ENCODE assay signal across 12 cellular contexts in genomic region chr7:5296015-5296621, GRCh38. TPM values are rescaled to one million over a fixed set of nuclear protein-coding genes. Genes with fewer than 3 reads are reported as not detected.
A peak's percentile ranks its signal among the peaks of the same experiment; 100 is the strongest.
DNase-seq lines count a peak whose midpoint lies in the region; ATAC-seq and TF ChIP-seq lines count a peak whose summit lies in the region.
"Had no signal": no experiment of that assay in that cellular context is flagged by ENCODE, and none has a peak within 500 bp of the region (broad histone marks: within the 10 kb centered on the region; RNA-seq: fewer than 3 reads in every experiment).

No MANE protein-coding gene starts in this region.

- H3K9ac ChIP-seq in DND-41 (ENCODE audit: low read depth, low read length) (no peak overlapping the region), mesenchymal stem cell (ENCODE audit: low read length) (no peak overlapping the region)

- H2BK5ac ChIP-seq in mesenchymal stem cell (ENCODE audit: low read depth, low read length, poor library complexity, severe bottlenecking), result no peak overlapping the region

- H3K4me2 ChIP-seq in DND-41 (ENCODE audit: insufficient read depth, low read length) (no peak overlapping the region), mesenchymal stem cell (ENCODE audit: low read length, poor library complexity, severe bottlenecking) (no peak overlapping the region)

- H4K20me1 ChIP-seq in DND-41 (ENCODE audit: insufficient read depth, low read length), result no peaks in the 10 kb centered on the region

- H3K27me3 ChIP-seq in DND-41 (ENCODE audit: insufficient read depth, low read length, poor library complexity) (no peaks in the 10 kb centered on the region), mesenchymal stem cell (ENCODE audit: control insufficient read depth in 1 of 2, insufficient read depth in 1 of 2, low read length in 2 of 2) (peaks cover 0 to 13% of the 10 kb centered on the region in 2 experiments)

- H2BK120ac ChIP-seq in mesenchymal stem cell (ENCODE audit: low read depth, low read length), result no peak overlapping the region

- H3K79me1 ChIP-seq in mesenchymal stem cell (replicated peaks; ENCODE audit: low read length, poor library complexity, severe bottlenecking), result no peaks in the 10 kb centered on the region

- DNase-seq in DND-41, result no peak
- peak in 2 of 3 donors; percentile 22 to 29 for DNase-seq in T-helper 17 cell
- DNase-seq in central memory CD8-positive, alpha-beta T cell (ENCODE audit: low spot score in 2 of 2), result no peak
- DNase-seq in mesothelial cell of epicardium (ENCODE audit: low spot score in 2 of 2, unreplicated experiment in 2 of 2), result no peak
- no peak for DNase-seq in mesenchymal stem cell
- DNase-seq in NCI-H774 (lab: John Stamatoyannopoulos, UW), result no peak
- no peak for DNase-seq in NCI-H1048 (lab: John Stamatoyannopoulos, UW)
- DNase-seq: C1 segment of cervical spinal cord, gastrocnemius medialis, NCI-H524, SW 1271 had no signal

- WGBS in mesenchymal stem cell, result 45% methylated on average over 19 of the region's 30 CpGs

- H4K8ac ChIP-seq in mesenchymal stem cell (ENCODE audit: low read length), result no peak overlapping the region

- no peak overlapping the region for H3K4ac ChIP-seq in mesenchymal stem cell (ENCODE audit: low read depth in 1 of 2, low read length in 2 of 2)

- H3K4me1 ChIP-seq in DND-41 (ENCODE audit: insufficient read depth, low read length), result peaks cover 20% of the 10 kb centered on the region
- H3K4me1 ChIP-seq in mesenchymal stem cell (ENCODE audit: control insufficient read depth, insufficient read depth, low read depth, low read length), result peaks cover 6% of the 10 kb centered on the region
- H3K4me1 ChIP-seq: gastrocnemius medialis had no signal

- H3K4me3 ChIP-seq in DND-41 (ENCODE audit: low read depth in 1 of 2, low read length in 2 of 2) (no peak overlapping the region), mesenchymal stem cell (ENCODE audit: insufficient read depth in 1 of 2, low read depth in 1 of 2, low read length in 2 of 2) (no peak overlapping the region)
- H3K4me3 ChIP-seq: gastrocnemius medialis had no signal

- no peak overlapping the region for H3K14ac ChIP-seq in mesenchymal stem cell (ENCODE audit: low read length in 2 of 2)

- no peaks in the 10 kb centered on the region for H3K79me2 ChIP-seq in DND-41 (ENCODE audit: insufficient read depth, low read length)

- H3K27ac ChIP-seq in DND-41 (ENCODE audit: low read length) (no peak overlapping the region), mesenchymal stem cell (ENCODE audit: low read length, poor library complexity, severe bottlenecking) (no peak overlapping the region)
- H3K27ac ChIP-seq: gastrocnemius medialis had no signal

- H3K9me3 Mint-ChIP-seq in central memory CD8-positive, alpha-beta T cell, result peaks cover 6% of the 10 kb centered on the region
- peaks cover 4% of the 10 kb centered on the region for H3K9me3 Mint-ChIP-seq in mesothelial cell of epicardium

- H3K36me3 Mint-ChIP-seq in T-helper 17 cell (ENCODE audit: low read depth) (no peaks in the 10 kb centered on the region), mesothelial cell of epicardium (peaks cover 45% of the 10 kb centered on the region)
- H3K36me3 Mint-ChIP-seq in central memory CD8-positive, alpha-beta T cell (ENCODE audit: insufficient read depth), result peaks cover 2% of the 10 kb centered on the region

- no peak overlapping the region for H4K91ac ChIP-seq in mesenchymal stem cell (ENCODE audit: low read length)

- no peak overlapping the region for H3K18ac ChIP-seq in mesenchymal stem cell (ENCODE audit: low read depth in 1 of 2, low read length in 2 of 2)

- no peak overlapping the region for H2BK12ac ChIP-seq in mesenchymal stem cell (ENCODE audit: low read length in 2 of 2)

- H3K4me1 Mint-ChIP-seq in T-helper 17 cell (peaks cover 19% of the 10 kb centered on the region), mesothelial cell of epicardium (peaks cover 7% of the 10 kb centered on the region)
- H3K4me1 Mint-ChIP-seq in central memory CD8-positive, alpha-beta T cell, result peaks cover 8% of the 10 kb centered on the region
- H3K4me1 Mint-ChIP-seq: nephron had no signal

- ATAC-seq in DND-41 (ENCODE audit: insufficient read depth, low read depth) (0 out of 3 replicates have a peak, but pooled peaks have one; percentile 2), T-helper 17 cell (no peak)
- ATAC-seq in central memory CD8-positive, alpha-beta T cell (replicated peaks; ENCODE audit: extremely low read depth, poor library complexity, severe bottlenecking), result no peak
- ATAC-seq: gastrocnemius medialis had no signal

- TF ChIP-seq CTCF in DND-41 (IDR thresholded peaks at IDR 0.05; ENCODE audit: borderline replicate concordance, extremely low read depth, low read length, poor library complexity, severe bottlenecking), result no peak
- no peak for TF ChIP-seq CTCF in mesothelial cell of epicardium (IDR thresholded peaks at IDR 0.05; ENCODE audit: unreplicated experiment)

- H3K4me3 Mint-ChIP-seq in T-helper 17 cell (peak overlapping the region; percentile 66), mesothelial cell of epicardium (peak overlapping the region; percentile 22)
- peak overlapping the region; percentile 30 for H3K4me3 Mint-ChIP-seq in central memory CD8-positive, alpha-beta T cell

- H3K9me3 ChIP-seq in DND-41 (ENCODE audit: insufficient read depth, low read length, severe bottlenecking) (no peaks in the 10 kb centered on the region), T-helper 17 cell (ENCODE audit: control insufficient read depth, low read length, poor library complexity, severe bottlenecking) (no peaks in the 10 kb centered on the region), mesenchymal stem cell (ENCODE audit: control insufficient read depth, low read length) (peaks cover 6% of the 10 kb centered on the region)
- H3K9me3 ChIP-seq: gastrocnemius medialis had no signal

- no peak overlapping the region for H3K23ac ChIP-seq in mesenchymal stem cell (ENCODE audit: low read length in 2 of 2)

- H2AFZ ChIP-seq in DND-41 (ENCODE audit: low read depth, low read length), result no peak overlapping the region
- H2AFZ ChIP-seq in mesenchymal stem cell (ENCODE audit: low read depth, low read length), result no peak overlapping the region

- H3K27me3 Mint-ChIP-seq in T-helper 17 cell (no peaks in the 10 kb centered on the region), mesothelial cell of epicardium (ENCODE audit: low read depth) (no peaks in the 10 kb centered on the region)
- H3K27me3 Mint-ChIP-seq in central memory CD8-positive, alpha-beta T cell, result no peaks in the 10 kb centered on the region

- no peaks in the 10 kb centered on the region for H3K36me3 ChIP-seq in DND-41 (ENCODE audit: insufficient read depth, low read length)
- peaks cover 0 to 21% of the 10 kb centered on the region in 2 experiments for H3K36me3 ChIP-seq in mesenchymal stem cell (ENCODE audit: control insufficient read depth in 1 of 2, insufficient read depth in 2 of 2, low read depth in 1 of 2, low read length in 2 of 2)
- H3K36me3 ChIP-seq: gastrocnemius medialis had no signal

- no peak overlapping the region for H2AK5ac ChIP-seq in mesenchymal stem cell (ENCODE audit: low read length, severe bottlenecking)

- H3K27ac Mint-ChIP-seq in T-helper 17 cell (peak overlapping the region; percentile 0), mesothelial cell of epicardium (no peak overlapping the region)
- no peak overlapping the region for H3K27ac Mint-ChIP-seq in central memory CD8-positive, alpha-beta T cell (ENCODE audit: low read depth)
- H3K27ac Mint-ChIP-seq: nephron had no signal

- H2BK15ac ChIP-seq in mesenchymal stem cell (ENCODE audit: low read depth, poor library complexity, severe bottlenecking), result no peak overlapping the region

RNA-seq across cellular contexts. Expression of gene SLC29A4, which starts 13.4 kb away (rescaled TPM):
- total RNA-seq in T-helper 17 cell (under 1 TPM; 0.47 to 0.55 TPM), mesothelial cell of epicardium (33.6 to 37.9 TPM (median 33.9 TPM) in 3 replicates)
- 10.2 TPM for polyA plus RNA-seq in mesenchymal stem cell (2013, experiment 1 of 2)
- 9.8 TPM for polyA plus RNA-seq in mesenchymal stem cell (2013, experiment 2 of 2)

Comparison
In these comparisons a context has a peak if more than half of its experiments do, and no peak if none do; other contexts are left out.
1. DNase-seq: peak in T-helper 17 cell (2 of 3); none in DND-41 (single experiment), central memory CD8-positive, alpha-beta T cell (0 of 2), mesothelial cell of epicardium (0 of 2), mesenchymal stem cell (single experiment), NCI-H774 (single experiment) and NCI-H1048 (single experiment).
2. RNA of gene SLC29A4, which starts 13.4 kb away (total RNA-seq): 33.6 to 37.9 TPM in mesothelial cell of epicardium; 0.47 to 0.55 TPM in T-helper 17 cell; every median in the first group is over 10 times any median in the second.
3. Peak in every context shown above with its lines, with median percentiles within 50 percentile points of each other: H3K4me3 Mint-ChIP-seq.